ENCODE assay signal across 16 cellular contexts in the genomic region with DNA sequence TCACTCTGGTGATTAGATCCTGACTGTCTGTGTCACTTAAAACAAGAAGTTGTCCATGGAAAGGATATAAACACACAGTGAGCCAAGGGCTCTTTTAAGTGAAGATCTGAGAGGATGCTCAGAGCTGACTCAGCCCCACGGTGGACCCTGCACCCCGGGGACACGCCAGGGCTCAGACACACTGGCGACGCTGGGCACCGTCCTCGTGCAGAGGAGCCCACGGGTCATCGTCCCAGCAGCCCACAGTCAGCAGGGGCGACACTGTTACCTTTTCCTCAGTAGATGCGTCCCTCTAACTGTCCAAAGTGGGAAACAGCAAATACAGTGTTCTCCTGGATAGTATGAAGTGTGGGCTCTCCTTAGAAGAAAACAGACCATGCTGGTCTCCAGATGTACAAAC.
"Had no signal": no experiment of that assay in that cellular context is flagged by ENCODE, and none has a peak within 500 bp of the region (broad histone marks: within the 10 kb centered on the region; RNA-seq: fewer than 3 reads in every experiment).

No MANE protein-coding gene starts in this region.

- DNase-seq: activated CD4-positive, alpha-beta memory T cell treated with anti-CD3 and anti-CD28 coated beads, Interleukin-2, amount 10 ng/mL, durations not matched to agents 7 days and 5 days; activated CD4-positive, alpha-beta T cell treated with anti-CD3 and anti-CD28 coated beads for 48 hours; activated CD4-positive, CD25-positive, alpha-beta regulatory T cell; activated naive CD8-positive, alpha-beta T cell treated with anti-CD3 and anti-CD28 coated beads, Interleukin-2, amount 50 U/mL, for 24 hours; activated T-cell treated with anti-CD3 and anti-CD28 coated beads, Interleukin-2, amount 50 U/mL, for 24 hours; effector CD8-positive, alpha-beta T cell; esophagus squamous epithelium; midbrain; nephron progenitor cell; occipital lobe; stimulated activated CD4-positive, alpha-beta T cell treated with anti-CD3 and anti-CD28 coated beads, Interleukin-15, amount 100 ng/mL, for 24 hours; stimulated activated CD4-positive, alpha-beta T cell treated with anti-CD3 and anti-CD28 coated beads, Interleukin-2, amount 100 ng/mL, for 48 hours; T-helper 1 cell; T1000 had no signal

- H3K4me3 ChIP-seq: ascending aorta, esophagus squamous epithelium, skin epidermis had no signal

- H3K4me1 ChIP-seq: ascending aorta, esophagus squamous epithelium had no signal

- H3K27me3 ChIP-seq: ascending aorta, esophagus squamous epithelium had no signal

- H3K27ac ChIP-seq: ascending aorta, skin epidermis had no signal

- ATAC-seq: activated naive CD8-positive, alpha-beta T cell treated with anti-CD3 and anti-CD28 coated beads, Interleukin-2, amount 50 U/mL, for 24 hours had no signal
